In the genomic region with DNA sequence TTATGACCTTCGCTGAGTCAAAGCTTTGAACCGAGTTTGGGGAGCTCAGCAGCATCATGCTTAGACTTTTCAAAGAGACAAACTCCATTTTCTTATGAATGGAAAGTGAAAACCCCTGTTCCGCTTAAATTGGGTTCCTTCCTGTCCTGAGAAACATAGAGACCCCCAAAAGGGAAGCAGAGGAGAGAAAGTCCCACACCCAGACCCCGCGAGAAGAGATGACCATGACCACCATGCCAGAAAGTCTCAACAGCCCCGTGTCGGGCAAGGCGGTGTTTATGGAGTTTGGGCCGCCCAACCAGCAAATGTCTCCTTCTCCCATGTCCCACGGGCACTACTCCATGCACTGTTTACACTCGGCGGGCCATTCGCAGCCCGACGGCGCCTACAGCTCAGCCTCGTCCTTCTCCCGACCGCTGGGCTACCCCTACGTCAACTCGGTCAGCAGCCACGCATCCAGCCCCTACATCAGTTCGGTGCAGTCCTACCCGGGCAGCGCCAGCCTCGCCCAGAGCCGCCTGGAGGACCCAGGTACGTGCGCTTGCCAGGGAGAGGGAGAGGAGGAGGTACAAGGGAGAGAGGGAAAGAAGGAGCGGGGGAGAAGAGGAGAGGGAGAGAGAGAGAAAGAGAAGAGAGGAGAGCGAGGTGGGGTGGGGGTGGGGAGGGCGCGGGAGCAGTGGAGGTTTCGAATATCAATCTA, we compare ENCODE assay signal across 8 cellular contexts. TPM values are rescaled to one million over a fixed set of nuclear protein-coding genes. Genes with fewer than 3 reads are reported as not detected.
DNase-seq lines count a peak whose midpoint lies in the region; ATAC-seq and TF ChIP-seq lines count a peak whose summit lies in the region.

DLX1 (plus strand) TSS at position 48 of the 700 bp plus-strand sequence; CDS start at position 219, 171 bp downstream.

- peak within 1 kb of the TSS; percentile 42 for H3K27ac ChIP-seq in SJSA1
- no peak within 1 kb of the TSS for H3K27ac ChIP-seq in gastrocnemius medialis

- DNase-seq in NCI-H2171 (lab: John Stamatoyannopoulos, UW) (peak; percentile 52), NCI-H2171 treated with DMSO at 0.1 percent for 48 hours (lab: John Stamatoyannopoulos, UW) (no peak), SJSA1 (ENCODE audit: low read depth in 1 of 2, low spot score in 2 of 2) (peak in 1 of 2 experiments; percentile 94), fibroblast of the aortic adventitia (ENCODE audit: low read depth) (no peak), gastrocnemius medialis (no peak), mucosa of gallbladder (ENCODE audit: low spot score) (no peak)
- DNase-seq in effector CD8-positive, alpha-beta T cell (lab: John Stamatoyannopoulos, UW) = no peak

- no peak for TF ChIP-seq POLR2A in gastrocnemius medialis (IDR thresholded peaks at IDR 0.05)

- H3K4me1 ChIP-seq in SJSA1 (replicated peaks) = peaks cover 15% of the 10 kb centered on the region
- H3K4me1 ChIP-seq in gastrocnemius medialis = peaks cover 40 to 43% of the 10 kb centered on the region in 2 donors

- intact Hi-C loops in gastrocnemius medialis (cut with DNase I; ENCODE audit: low total_unique reads) = loop anchor here (2.0 kb wide), 1 partner anchor 17 kb away; the partner anchor contains the start of gene DLX2

- peaks cover 16% of the 10 kb centered on the region for H3K36me3 ChIP-seq in SJSA1
- no peaks in the 10 kb centered on the region for H3K36me3 ChIP-seq in gastrocnemius medialis

- no peak for TF ChIP-seq CTCF in fibroblast of the aortic adventitia (IDR thresholded peaks at IDR 0.05; ENCODE audit: insufficient read depth, low read length)
- TF ChIP-seq CTCF in gastrocnemius medialis (IDR thresholded peaks at IDR 0.05 in 4 of 5, conservative IDR thresholded peaks at IDR 0.05 in 1 of 5) = no peak

- no peaks in the 10 kb centered on the region for H3K27me3 ChIP-seq in SJSA1 (replicated peaks)
- H3K27me3 ChIP-seq in gastrocnemius medialis = peaks cover 100% of the 10 kb centered on the region in 3 donors

- H3K4me3 ChIP-seq in SJSA1 = peak within 1 kb of the TSS; percentile 50
- peak within 1 kb of the TSS; percentile 68 for H3K4me3 ChIP-seq in fibroblast of the aortic adventitia (ENCODE audit: low read depth, low read length)
- H3K4me3 ChIP-seq in gastrocnemius medialis = peak within 1 kb of the TSS; percentile 46 to 54 (median 53)

- H3K9me3 ChIP-seq in SJSA1 (replicated peaks) (no peaks in the 10 kb centered on the region), gastrocnemius medialis (no peaks in the 10 kb centered on the region)

- ATAC-seq in HG02885 (IDR thresholded peaks at IDR 0.05; ENCODE audit: poor library complexity, unreplicated experiment) = peak; percentile 4
- ATAC-seq in gastrocnemius medialis = no peak

- in situ Hi-C loops in gastrocnemius medialis (cut with MboI; ENCODE audit: low sequenced_read_pairs in 4 of 4) = loop anchor here in 1 of 4 donors (25.0 kb wide), 1 partner anchor 273 kb away; no protein-coding TSS in a partner anchor

RNA-seq across cellular contexts. Expression of gene DLX1, which starts in this region (rescaled TPM):
- total RNA-seq in SJSA1 (2014; rRNA removed; shearing (Covaris generic)) = 4.7 and 4.9 TPM in 2 replicates
- total RNA-seq in fibroblast of the aortic adventitia (ENCODE audit: low replicate concordance) (0.41 and 0.99 TPM in 2 replicates), gastrocnemius medialis (under 1 TPM in 1 of 4 donors, not detected in 3; 0.16 TPM), mucosa of gallbladder (0.46 TPM)
